Comparison of ENCODE assay signal across 27 cellular contexts in the genomic region with DNA sequence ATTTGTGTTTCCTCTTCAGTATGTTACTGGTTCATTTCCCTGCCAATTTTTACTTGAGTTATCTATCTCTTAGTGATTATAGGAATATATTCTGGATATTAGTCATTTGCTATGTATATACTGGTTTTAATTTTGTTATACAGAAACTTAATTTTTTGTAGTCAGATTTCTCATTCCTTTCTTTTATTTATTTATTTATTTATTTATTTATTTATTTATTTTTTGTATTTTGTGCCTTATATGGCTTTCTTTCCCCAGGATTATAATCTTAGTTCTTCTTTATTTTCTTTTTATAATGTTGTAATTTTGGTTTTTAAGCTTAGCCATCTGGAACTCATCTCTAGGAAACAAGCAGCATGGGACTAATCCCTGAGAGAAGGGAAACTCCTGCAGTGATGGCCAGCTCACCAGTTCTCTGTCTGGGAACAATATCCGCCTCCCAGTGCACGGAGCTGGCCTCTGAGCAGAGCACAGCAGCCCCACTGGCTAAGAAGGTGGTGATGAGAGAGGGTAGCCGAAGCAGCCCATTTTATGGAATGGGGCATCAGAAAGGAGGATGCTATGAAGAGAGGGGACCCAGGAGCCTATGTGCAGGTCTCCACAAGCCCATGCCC.
"Had no signal": no experiment of that assay in that cellular context is flagged by ENCODE, and none has a peak within 500 bp of the region (broad histone marks: within the 10 kb centered on the region; RNA-seq: fewer than 3 reads in every experiment).

No MANE protein-coding gene starts in this region.

- H3K36me3 Mint-ChIP-seq: naive thymus-derived CD4-positive, alpha-beta T cell had no signal

- H3K27ac Mint-ChIP-seq: activated CD4-positive, alpha-beta memory T cell treated with anti-CD3 and anti-CD28 coated beads, Interleukin-2, amount 10 ng/mL, durations not matched to agents 7 days and 5 days; activated CD4-positive, alpha-beta T cell treated with anti-CD3 and anti-CD28 coated beads, Interleukin-2, amount 10 ng/mL, durations not matched to agents 24 days and 14 days; activated T-helper 17 cell treated with anti-CD3 and anti-CD28 coated beads, Interleukin-2, amount 50 U/mL, for 72 hours had no signal

- FAIRE-seq: urothelium cell line had no signal

- H3K9me3 ChIP-seq: body of pancreas, colonic mucosa, heart right ventricle, testis, transverse colon had no signal

- ATAC-seq: activated T-cell treated with anti-CD3 and anti-CD28 coated beads, Interleukin-2, amount 50 U/mL, for 4 hours; activated T-helper 17 cell treated with anti-CD3 and anti-CD28 coated beads, Interleukin-2, amount 50 U/mL, for 72 hours; body of pancreas; naive thymus-derived CD4-positive, alpha-beta T cell; stimulated activated naive CD8-positive, alpha-beta T cell treated with anti-CD3 and anti-CD28 coated beads, Interleukin-15, Interleukin-2, amounts not matched to agents 100 U/mL and 50 U/mL, for 24 hours had no signal

- DNase-seq: activated CD4-positive, alpha-beta memory T cell treated with anti-CD3 and anti-CD28 coated beads, Interleukin-2, amount 10 ng/mL, durations not matched to agents 7 days and 5 days; activated CD4-positive, alpha-beta T cell treated with anti-CD3 and anti-CD28 coated beads, Interleukin-2, amount 10 ng/mL, durations not matched to agents 24 days and 14 days; activated CD4-positive, CD25-positive, alpha-beta regulatory T cell treated with anti-CD3 and anti-CD28 coated beads, Interleukin-2, amount 50 U/mL, for 72 hours; activated CD8-positive, alpha-beta memory T cell treated with anti-CD3 and anti-CD28 coated beads, Interleukin-2, amount 50 U/mL, for 48 hours; activated gamma-delta T cell treated with Interleukin-2 at 50 U/mL for 16 hours; activated naive CD4-positive, alpha-beta T cell treated with anti-CD3 and anti-CD28 coated beads, Interleukin-2, amount 50 U/mL, for 16 hours; activated T-cell treated with anti-CD3 and anti-CD28 coated beads, Interleukin-2, amount 50 U/mL, for 4 hours; aorta; body of pancreas; cerebellar nuclear complex; colonic mucosa; dorsolateral prefrontal cortex; effector memory CD4-positive, alpha-beta T cell; heart right ventricle; mammary epithelial cell; midbrain; naive thymus-derived CD4-positive, alpha-beta T cell; stimulated activated CD4-positive, alpha-beta T cell treated with anti-CD3 and anti-CD28 coated beads, Interleukin-12 subunit alpha, Interleukin-12 subunit beta, amount 100 ng/mL, for 4 hours; stimulated activated CD4-positive, alpha-beta T cell treated with anti-CD3 and anti-CD28 coated beads, Interleukin-4, amount 100 ng/mL, for 1 hour; stimulated activated naive CD8-positive, alpha-beta T cell treated with anti-CD3 and anti-CD28 coated beads, Interleukin-15, Interleukin-2, amounts not matched to agents 100 U/mL and 50 U/mL, for 24 hours; T-helper 2 cell; testis; transverse colon had no signal

- H3K36me3 ChIP-seq: cardiac muscle cell, colonic mucosa, heart right ventricle, transverse colon had no signal

- H3K27ac ChIP-seq: body of pancreas, cardiac muscle cell, colonic mucosa, dorsolateral prefrontal cortex, skin epidermis, testis, transverse colon had no signal

- H3K27me3 ChIP-seq: body of pancreas, cardiac muscle cell, colonic mucosa, heart right ventricle, testis, transverse colon had no signal

- H3K4me3 Mint-ChIP-seq: activated CD4-positive, alpha-beta memory T cell treated with anti-CD3 and anti-CD28 coated beads, Interleukin-2, amount 10 ng/mL, durations not matched to agents 7 days and 5 days; activated CD4-positive, alpha-beta T cell treated with anti-CD3 and anti-CD28 coated beads, Interleukin-2, amount 10 ng/mL, durations not matched to agents 24 days and 14 days; activated T-cell treated with anti-CD3 and anti-CD28 coated beads, Interleukin-2, amount 50 U/mL, for 4 hours; activated T-helper 17 cell treated with anti-CD3 and anti-CD28 coated beads, Interleukin-2, amount 50 U/mL, for 72 hours; naive thymus-derived CD4-positive, alpha-beta T cell had no signal

- H3K27me3 Mint-ChIP-seq: activated T-helper 17 cell treated with anti-CD3 and anti-CD28 coated beads, Interleukin-2, amount 50 U/mL, for 72 hours had no signal

- H3K4me1 ChIP-seq: testis had no signal

- H3K9me3 Mint-ChIP-seq: activated CD4-positive, alpha-beta memory T cell treated with anti-CD3 and anti-CD28 coated beads, Interleukin-2, amount 10 ng/mL, durations not matched to agents 7 days and 5 days; activated CD4-positive, alpha-beta T cell treated with anti-CD3 and anti-CD28 coated beads, Interleukin-2, amount 10 ng/mL, durations not matched to agents 24 days and 14 days; activated T-cell treated with anti-CD3 and anti-CD28 coated beads, Interleukin-2, amount 50 U/mL, for 4 hours; activated T-helper 17 cell treated with anti-CD3 and anti-CD28 coated beads, Interleukin-2, amount 50 U/mL, for 72 hours had no signal

- H3K4me3 ChIP-seq: body of pancreas, cardiac muscle cell, colonic mucosa, dorsolateral prefrontal cortex, heart right ventricle, skin epidermis, testis, transverse colon had no signal
